Comparison of ENCODE assay signal across 8 cellular contexts in genomic region chr6:159863341-159863740, GRCh38. TPM values are rescaled to one million over a fixed set of nuclear protein-coding genes. Genes with fewer than 3 reads are reported as not detected.
DNase-seq lines count a peak whose midpoint lies in the region; ATAC-seq and TF ChIP-seq lines count a peak whose summit lies in the region.
"Not testable (repeated sequence)": the region's sequence is repeated elsewhere in the genome, so short reads cannot be mapped to it uniquely, and the experiment has no call there.

No MANE protein-coding gene starts in this region.

- intact Hi-C loops in Calu3 (cut with micrococcal nuclease; ENCODE audit: unreplicated experiment), result loop anchor here (1.0 to 10.0 kb wide), 5 partner anchors 78 to 673 kb away; no protein-coding TSS in a partner anchor
- intact Hi-C loops in Panc1 (cut with micrococcal nuclease; ENCODE audit: unreplicated experiment), result loop anchor here (1.0 to 10.0 kb wide), 3 partner anchors 78 to 591 kb away; no protein-coding TSS in a partner anchor

- not testable (repeated sequence) for BruUV-seq in Calu3 (replicated peaks; lab: Mats Ljungman, UMichigan); Panc1 (replicated peaks; lab: Mats Ljungman, UMichigan)

- not testable (repeated sequence) for H3F3A ChIP-seq in GM23338 (replicated peaks; ENCODE audit: low read depth)

- TF ChIP-seq CTCF in Calu3 (IDR thresholded peaks at IDR 0.05; ENCODE audit: unreplicated experiment), result peak; percentile 23
- peak; percentile 66 to 74 for TF ChIP-seq CTCF in GM23338 (conservative IDR thresholded peaks at IDR 0.05; ENCODE audit: low read depth in 2 of 2)
- TF ChIP-seq CTCF in Panc1 (IDR thresholded peaks at IDR 0.05), result peak; percentile 64

- H3K27me3 ChIP-seq in GM23338 (ENCODE audit: insufficient read depth); Panc1 (ENCODE audit: control insufficient read depth, insufficient read depth, low read length): not testable (repeated sequence)

- not testable (repeated sequence) for H3K4me1 ChIP-seq in GM23338 (ENCODE audit: insufficient read depth); Panc1 (ENCODE audit: control insufficient read depth, insufficient read depth, low read length)

- H3K79me2 ChIP-seq in GM23338 (replicated peaks; ENCODE audit: insufficient read depth), result not testable (repeated sequence)

- H4K20me1 ChIP-seq in GM23338 (replicated peaks; ENCODE audit: insufficient read depth), result not testable (repeated sequence)

- DNase-seq in Calu3 (peak; percentile 61), GM23338 (ENCODE audit: low spot score) (peak; percentile 77), NCI-H128 (lab: John Stamatoyannopoulos, UW; ENCODE audit: unreplicated experiment) (peak; percentile 59), Panc1 (ENCODE audit: low read depth, low spot score) (peak; percentile 47), fibroblast of the conjunctiva (ENCODE audit: low read depth) (peak; percentile 57), midbrain (lab: John Stamatoyannopoulos, UW) (peak; percentile 60)
- peak; percentile 19 for DNase-seq in activated naive CD8-positive, alpha-beta T cell treated with anti-CD3 and anti-CD28 coated beads for 36 hours
- DNase-seq in stimulated activated naive CD8-positive, alpha-beta T cell treated with anti-CD3 and anti-CD28 coated beads, Interleukin-15, amount 100 ng/mL, for 72 hours, result peak; percentile 30 to 34

- ATAC-seq in GM23338 (peak; percentile 73), Panc1 (peak; percentile 83)
- peak; percentile 63 for ATAC-seq in stimulated activated naive CD8-positive, alpha-beta T cell treated with anti-CD3 and anti-CD28 coated beads, Interleukin-15, amount 100 ng/mL, for 72 hours

- in situ Hi-C loops in Panc1 (cut with HindIII; ENCODE audit: low pct_unique_long_range_greater_than_20kb, low sequenced_read_pairs), result not testable (repeated sequence)

- not testable (repeated sequence) for H3K4me3 ChIP-seq in GM23338; Panc1 (ENCODE audit: low read depth in 2 of 2, low read length in 2 of 2)

- POLR2A ChIA-PET in Panc1 (lab: Charles Lee), result not testable (repeated sequence)

- not testable (repeated sequence) for H3K4me2 ChIP-seq in GM23338

- H3K9me2 ChIP-seq in GM23338 (ENCODE audit: insufficient read depth), result not testable (repeated sequence)

- CTCF ChIA-PET in Calu3 (lab: Charles Lee), result interaction anchor here (0.5 to 1.7 kb wide), 8 partner anchors 10 to 593 kb away, joined by 3 to 9 read pairs (median 6); no protein-coding TSS in a partner anchor
- CTCF ChIA-PET in Panc1 (lab: Charles Lee), result interaction anchor here (0.5 to 0.8 kb wide), 5 partner anchors 30 to 671 kb away, joined by 3 to 6 read pairs (median 4); no protein-coding TSS in a partner anchor

- H3K36me3 ChIP-seq in GM23338 (ENCODE audit: insufficient read depth); Panc1 (ENCODE audit: control insufficient read depth, insufficient read depth, low read length): not testable (repeated sequence)

- not testable (repeated sequence) for H3K9me3 Mint-ChIP-seq in Calu3 (ENCODE audit: low read depth, unreplicated experiment); GM23338; activated naive CD8-positive, alpha-beta T cell treated with anti-CD3 and anti-CD28 coated beads for 36 hours; stimulated activated naive CD8-positive, alpha-beta T cell treated with anti-CD3 and anti-CD28 coated beads, Interleukin-15, amount 100 ng/mL, for 72 hours

- H3K4me3 Mint-ChIP-seq in Calu3 (ENCODE audit: low read depth, unreplicated experiment); GM23338: not testable (repeated sequence)
- H3K4me3 Mint-ChIP-seq in activated naive CD8-positive, alpha-beta T cell treated with anti-CD3 and anti-CD28 coated beads for 36 hours, result peak overlapping the region; percentile 14
- peak overlapping the region; percentile 36 to 57 for H3K4me3 Mint-ChIP-seq in stimulated activated naive CD8-positive, alpha-beta T cell treated with anti-CD3 and anti-CD28 coated beads, Interleukin-15, amount 100 ng/mL, for 72 hours

- H2AFZ ChIP-seq in GM23338, result not testable (repeated sequence)

- peak overlapping the region; percentile 17 for H3K27ac Mint-ChIP-seq in Calu3 (ENCODE audit: unreplicated experiment)
- H3K27ac Mint-ChIP-seq in GM23338, result not testable (repeated sequence)
- peak overlapping the region; percentile 42 for H3K27ac Mint-ChIP-seq in activated naive CD8-positive, alpha-beta T cell treated with anti-CD3 and anti-CD28 coated beads for 36 hours
- peak overlapping the region in 1 of 2 donors; percentile 92 for H3K27ac Mint-ChIP-seq in stimulated activated naive CD8-positive, alpha-beta T cell treated with anti-CD3 and anti-CD28 coated beads, Interleukin-15, amount 100 ng/mL, for 72 hours

- H3K27me3 Mint-ChIP-seq in Calu3 (ENCODE audit: unreplicated experiment), result peaks cover 31% of the 10 kb centered on the region
- H3K27me3 Mint-ChIP-seq in GM23338 (ENCODE audit: insufficient read depth, low read depth, poor library complexity); activated naive CD8-positive, alpha-beta T cell treated with anti-CD3 and anti-CD28 coated beads for 36 hours; stimulated activated naive CD8-positive, alpha-beta T cell treated with anti-CD3 and anti-CD28 coated beads, Interleukin-15, amount 100 ng/mL, for 72 hours: not testable (repeated sequence)

- not testable (repeated sequence) for H3K4me1 Mint-ChIP-seq in Calu3 (ENCODE audit: low read depth, unreplicated experiment); GM23338
- peaks cover 21% of the 10 kb centered on the region for H3K4me1 Mint-ChIP-seq in activated naive CD8-positive, alpha-beta T cell treated with anti-CD3 and anti-CD28 coated beads for 36 hours
- H3K4me1 Mint-ChIP-seq in stimulated activated naive CD8-positive, alpha-beta T cell treated with anti-CD3 and anti-CD28 coated beads, Interleukin-15, amount 100 ng/mL, for 72 hours, result peaks cover 22% of the 10 kb centered on the region

- H3K27ac ChIP-seq in GM23338 (ENCODE audit: low read depth); Panc1 (ENCODE audit: low read length): not testable (repeated sequence)

- H3K36me3 Mint-ChIP-seq in Calu3 (ENCODE audit: insufficient read depth, unreplicated experiment); GM23338 (ENCODE audit: low read depth); activated naive CD8-positive, alpha-beta T cell treated with anti-CD3 and anti-CD28 coated beads for 36 hours: not testable (repeated sequence)

- not testable (repeated sequence) for H3K9me3 ChIP-seq in Panc1 (ENCODE audit: control insufficient read depth, insufficient read depth, low read depth, low read length)

TF ChIP-seq in GM23338, 12 proteins besides CTCF, POLR2A, EP300 and RAD21:
- peak; percentile 68 for TF ChIP-seq CREB1 (CRISPR knock-in tag; IDR thresholded peaks at IDR 0.05; ENCODE audit: low read depth)

RNA-seq across cellular contexts. Expression of gene MAS1, which starts 27.4 kb away (rescaled TPM):
- total RNA-seq in Calu3 (2022) (not detected in 2 replicates), Panc1 (2021; ENCODE audit: unreplicated experiment) (not detected)
- 0.03 and 0.08 TPM in 2 replicates for total RNA-seq in GM23338 (2014; rRNA removed; shearing (Covaris generic))
- polyA plus RNA-seq in GM23338 (2016; fragmentation: Nextera tagmentation; extraction: Ambion mirVana), result not detected in 2 replicates
- not detected for polyA plus RNA-seq in Panc1 (2012; ENCODE audit: insufficient read length)
- total RNA-seq in activated naive CD8-positive, alpha-beta T cell treated with anti-CD3 and anti-CD28 coated beads for 36 hours, result not detected

Comparison
In these comparisons a context has a peak if more than half of its experiments do, and no peak if none do; other contexts are left out.
1. DNase-seq: peak in every context shown above with its lines; median percentile 77 in GM23338; 61 in Calu3; 60 in midbrain; 59 in NCI-H128; 57 in fibroblast of the conjunctiva; 47 in Panc1; 32 in stimulated activated naive CD8-positive, alpha-beta T cell treated with anti-CD3 and anti-CD28 coated beads, Interleukin-15, amount 100 ng/mL, for 72 hours; 19 in activated naive CD8-positive, alpha-beta T cell treated with anti-CD3 and anti-CD28 coated beads for 36 hours.